ENCODE assay signal across 15 cellular contexts in the genomic region with DNA sequence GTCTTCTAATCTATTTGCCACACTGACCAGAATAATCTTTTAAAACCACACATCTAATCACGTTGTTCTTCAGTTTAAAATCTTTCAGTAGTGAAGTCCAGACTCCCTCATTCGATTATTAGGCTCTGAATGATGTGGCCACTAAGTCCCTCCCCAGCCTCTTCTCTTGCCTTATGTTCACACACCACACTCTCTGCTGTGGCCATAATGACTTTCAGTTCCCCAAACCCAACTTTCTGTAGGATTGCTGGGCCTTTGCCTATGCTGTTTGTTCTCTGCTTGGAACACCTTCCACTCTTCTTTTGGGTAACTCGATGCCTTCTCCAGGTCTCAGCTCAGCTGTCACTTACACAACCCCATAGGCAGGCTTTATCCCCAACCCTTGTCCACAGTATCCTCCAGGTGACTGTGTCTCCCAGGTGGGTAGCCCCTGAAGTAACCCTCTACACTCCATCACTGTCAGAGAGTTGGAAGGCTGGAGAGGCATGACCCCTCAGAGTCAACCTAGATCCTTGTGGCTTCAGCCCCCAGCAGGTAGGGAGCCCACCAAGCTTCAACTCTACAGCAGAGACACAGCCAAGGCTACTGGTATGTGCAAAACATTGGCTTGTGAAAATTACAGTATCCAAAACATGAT. TPM values are rescaled to one million over a fixed set of nuclear protein-coding genes. Genes with fewer than 3 reads are reported as not detected.
DNase-seq lines count a peak whose midpoint lies in the region; ATAC-seq and TF ChIP-seq lines count a peak whose summit lies in the region.
"Had no signal": no experiment of that assay in that cellular context is flagged by ENCODE, and none has a peak within 500 bp of the region (broad histone marks: within the 10 kb centered on the region; RNA-seq: fewer than 3 reads in every experiment).

No MANE protein-coding gene starts in this region.

- peaks cover 3% of the 10 kb centered on the region for H3K27me3 Mint-ChIP-seq in H9 (ENCODE audit: low read depth)
- peaks cover 0 to 1% of the 10 kb centered on the region in 2 donors for H3K27me3 Mint-ChIP-seq in CD8-positive, alpha-beta memory T cell

- WGBS in H9 (ENCODE audit: extremely low coverage, insufficient read length, low lambda C conversion rate), result no CpG with 5 or more reads among the region's 3 CpGs

- BruUV-seq in A673 (replicated peaks; lab: Mats Ljungman, UMichigan), result no TSS peak

- H3K4ac ChIP-seq in H9 (ENCODE audit: low read depth, low read length), result no peak overlapping the region

- no peak overlapping the region for H2AFZ ChIP-seq in H9 (ENCODE audit: low read length)

- H3K14ac ChIP-seq in H9 (ENCODE audit: insufficient read depth, low read length), result no peak overlapping the region

- no peak overlapping the region for H4K91ac ChIP-seq in H9 (ENCODE audit: insufficient read length, low read depth, low read length)

- no peaks in the 10 kb centered on the region for H3K36me3 Mint-ChIP-seq in H9 (ENCODE audit: insufficient read depth in 1 of 3, low read depth in 3 of 3)
- no peaks in the 10 kb centered on the region for H3K36me3 Mint-ChIP-seq in CD8-positive, alpha-beta memory T cell

- H3K18ac ChIP-seq in H9 (ENCODE audit: insufficient read length, low read depth, low read length), result no peak overlapping the region

- H4K5ac ChIP-seq in H9 (ENCODE audit: insufficient read length, low read depth, low read length), result no peak overlapping the region

- no peak overlapping the region for H2AK5ac ChIP-seq in H9 (ENCODE audit: insufficient read length, low read length)

- no peak for TF ChIP-seq CTCF in H9 (conservative IDR thresholded peaks at IDR 0.05)
- TF ChIP-seq CTCF in mucosa of descending colon (IDR thresholded peaks at IDR 0.05), result no peak
- TF ChIP-seq CTCF in A673 (conservative IDR thresholded peaks at IDR 0.05; ENCODE audit: low read depth, low read length), result no peak

- H3K36me3 ChIP-seq in mucosa of descending colon (ENCODE audit: low read depth), result no peaks in the 10 kb centered on the region
- no peaks in the 10 kb centered on the region for H3K36me3 ChIP-seq in A673 (ENCODE audit: insufficient read depth, low read length, poor library complexity, severe bottlenecking)
- H3K36me3 ChIP-seq in CD8-positive, alpha-beta memory T cell (ENCODE audit: insufficient read depth, low read length), result no peaks in the 10 kb centered on the region
- H3K36me3 ChIP-seq: upper lobe of left lung had no signal

- peak overlapping the region; percentile 83 for H2BK20ac ChIP-seq in H9 (ENCODE audit: low read depth, low read length, poor library complexity, severe bottlenecking)

- no peak overlapping the region for H3K4me2 ChIP-seq in H9 (ENCODE audit: insufficient read depth, insufficient read length, low read length)

- POLR2A ChIA-PET in A673 (lab: Charles Lee; ENCODE audit: low non-redundant PET), result no interaction called here
- POLR2A ChIA-PET in CD8-positive, alpha-beta memory T cell (lab: Charles Lee), result no interaction called here

- no peak overlapping the region for H3T11ph ChIP-seq in H9 (ENCODE audit: low read length)

- H3K4me3 Mint-ChIP-seq in H9, result no peak overlapping the region
- H3K4me3 Mint-ChIP-seq in CD8-positive, alpha-beta memory T cell, result no peak overlapping the region
- H3K4me3 Mint-ChIP-seq: nephron had no signal

- no peak overlapping the region for H4K8ac ChIP-seq in H9 (replicated peaks; ENCODE audit: insufficient read length, low read depth, low read length)

- H3K4me1 ChIP-seq in H9 (ENCODE audit: insufficient read depth, low read length) (no peaks in the 10 kb centered on the region), mucosa of descending colon (ENCODE audit: low read depth) (no peaks in the 10 kb centered on the region), A673 (ENCODE audit: insufficient read depth, low read length, poor library complexity, severe bottlenecking) (no peaks in the 10 kb centered on the region)
- peaks cover 6% of the 10 kb centered on the region for H3K4me1 ChIP-seq in CD8-positive, alpha-beta memory T cell (ENCODE audit: insufficient read depth, low read length)
- H3K4me1 ChIP-seq: upper lobe of left lung had no signal

- no peaks in the 10 kb centered on the region for H4K20me1 ChIP-seq in H9 (ENCODE audit: control insufficient read depth, insufficient read depth, insufficient read length)

- no peak overlapping the region for H2BK12ac ChIP-seq in H9 (ENCODE audit: insufficient read length, low read depth, low read length)

- DNase-seq in SKM-1 treated with dmso at 0.1 percent for 144 hours (lab: John Stamatoyannopoulos, UW; ENCODE audit: unreplicated experiment), result peak; percentile 10
- no peak for DNase-seq in SKM-1 (lab: John Stamatoyannopoulos, UW; ENCODE audit: unreplicated experiment)
- DNase-seq in H9, result no peak
- no peak for DNase-seq in mucosa of descending colon
- DNase-seq in activated CD4-positive, alpha-beta T cell treated with anti-CD3 and anti-CD28 coated beads, Interleukin-2, amount 50 U/mL, for 48 hours, result no peak
- no peak for DNase-seq in A673 (ENCODE audit: low spot score)
- DNase-seq in CD8-positive, alpha-beta memory T cell, result no peak
- DNase-seq: activated effector memory CD4-positive, alpha-beta T cell treated with Interleukin-2 at 50 U/mL for 16 hours; NCI-H226; stimulated activated CD4-positive, alpha-beta T cell treated with anti-CD3 and anti-CD28 coated beads, Interleukin-2, amount 100 ng/mL, for 48 hours; upper lobe of left lung had no signal

- H2BK15ac ChIP-seq in H9 (ENCODE audit: low read depth, low read length), result no peak overlapping the region

- no peak overlapping the region for H3K23ac ChIP-seq in H9 (ENCODE audit: insufficient read length, low read depth, low read length)

- H3K79me2 ChIP-seq in H9 (ENCODE audit: insufficient read depth, low read length), result no peaks in the 10 kb centered on the region

- H3K79me1 ChIP-seq in H9 (ENCODE audit: insufficient read depth, low read depth, low read length, poor library complexity, severe bottlenecking), result no peaks in the 10 kb centered on the region

- no peak overlapping the region for H3K56ac ChIP-seq in H9 (ENCODE audit: insufficient read length, low read depth, low read length)

- no peaks in the 10 kb centered on the region for H3K9me3 ChIP-seq in H9 (ENCODE audit: control insufficient read depth, low read depth, low read length)
- no peaks in the 10 kb centered on the region for H3K9me3 ChIP-seq in mucosa of descending colon
- H3K9me3 ChIP-seq in A673 (ENCODE audit: low read depth, low read length, poor library complexity, severe bottlenecking), result no peaks in the 10 kb centered on the region
- no peaks in the 10 kb centered on the region for H3K9me3 ChIP-seq in CD8-positive, alpha-beta memory T cell (ENCODE audit: low read length)
- H3K9me3 ChIP-seq: upper lobe of left lung had no signal

- H3K27me3 ChIP-seq in H9 (ENCODE audit: insufficient read depth, low read length), result no peaks in the 10 kb centered on the region
- no peaks in the 10 kb centered on the region for H3K27me3 ChIP-seq in A673 (replicated peaks; ENCODE audit: insufficient read depth, low read depth, low read length, poor library complexity)
- H3K27me3 ChIP-seq in CD8-positive, alpha-beta memory T cell (ENCODE audit: insufficient read depth, low read length, poor library complexity, severe bottlenecking), result no peaks in the 10 kb centered on the region
- H3K27me3 ChIP-seq: upper lobe of left lung had no signal

- H3K27ac ChIP-seq in H9 (ENCODE audit: insufficient read length, low read depth, low read length), result no peak overlapping the region
- H3K27ac ChIP-seq in A673 (ENCODE audit: low read depth, low read length, poor library complexity, severe bottlenecking), result no peak overlapping the region
- H3K27ac ChIP-seq in CD8-positive, alpha-beta memory T cell (ENCODE audit: low read depth, low read length), result no peak overlapping the region
- H3K27ac ChIP-seq: 22Rv1, upper lobe of left lung had no signal

- no peaks in the 10 kb centered on the region for H3K23me2 ChIP-seq in H9 (ENCODE audit: insufficient read length, low read depth, low read length, poor library complexity, severe bottlenecking)

- H3K27ac Mint-ChIP-seq in H9, result no peak overlapping the region
- peak overlapping the region in 1 of 8 donors; percentile 35 for H3K27ac Mint-ChIP-seq in CD8-positive, alpha-beta memory T cell
- H3K27ac Mint-ChIP-seq: nephron had no signal

- intact Hi-C loops in mucosa of descending colon (cut with DNase I, micrococcal nuclease) (no loop called here), A673 (cut with micrococcal nuclease; ENCODE audit: unreplicated experiment) (no loop called here)

- ATAC-seq in HG03460 (IDR thresholded peaks at IDR 0.05; ENCODE audit: unreplicated experiment) (peak; percentile 80), mucosa of descending colon (peak; percentile 38)

- no peak overlapping the region for H3K9ac ChIP-seq in H9 (ENCODE audit: extremely low read depth, insufficient read length, low read length)

- H3K4me3 ChIP-seq in mucosa of descending colon (no peak overlapping the region), A673 (ENCODE audit: low read depth, low read length, poor library complexity, severe bottlenecking) (no peak overlapping the region)
- no peak overlapping the region for H3K4me3 ChIP-seq in CD8-positive, alpha-beta memory T cell (ENCODE audit: low read length)
- H3K4me3 ChIP-seq: upper lobe of left lung had no signal

- H3K4me1 Mint-ChIP-seq in H9, result peaks cover 2 to 5% of the 10 kb centered on the region in 2 experiments; a peak in 3 of 4 replicates
- H3K4me1 Mint-ChIP-seq in CD8-positive, alpha-beta memory T cell, result peaks cover 10 to 16% (median 10%) of the 10 kb centered on the region in 3 donors
- H3K4me1 Mint-ChIP-seq: nephron had no signal

- CTCF ChIA-PET in A673 (lab: Charles Lee), result interaction anchor here (0.5 kb wide), 2 partner anchors 134 to 285 kb away, joined by 3 to 7 read pairs; no protein-coding TSS in a partner anchor
- CTCF ChIA-PET in CD8-positive, alpha-beta memory T cell (lab: Charles Lee), result interaction anchor here (0.9 kb wide), 1 partner anchor 101 kb away, joined by 3 read pairs; a partner anchor contains a TSS

- H3K9me3 Mint-ChIP-seq in H9, result no peaks in the 10 kb centered on the region
- H3K9me3 Mint-ChIP-seq in CD8-positive, alpha-beta memory T cell, result no peaks in the 10 kb centered on the region
- H3K9me3 Mint-ChIP-seq: nephron had no signal

- no peak overlapping the region for H2BK5ac ChIP-seq in H9 (ENCODE audit: insufficient read length, low read length)

- H2BK120ac ChIP-seq in H9 (ENCODE audit: low read depth, low read length, poor library complexity, severe bottlenecking), result no peak overlapping the region

RNA-seq across cellular contexts. Expression of a gene that starts 8.4 kb away (rescaled TPM):
- 34.8 and 37.7 TPM in 2 replicates for total RNA-seq in H9 (2021)
- total RNA-seq in mucosa of descending colon, result 100 to 1,000 TPM in 1 of 3 donors, 10 to 100 TPM in 2; 52.3 to 179 (median 92.3) TPM
- 11.2 and 11.9 TPM in 2 replicates for total RNA-seq in A673 (2021)
- 10 to 100 TPM; 16.6 to 16.9 TPM for total RNA-seq in CD8-positive, alpha-beta memory T cell
- polyA plus RNA-seq in CD8-positive, alpha-beta memory T cell, result 6.5 TPM

RNA-seq across cellular contexts. Expression of a gene that starts 9.2 kb away (rescaled TPM):
- 0.31 TPM in 1 of 2 replicates, not detected in the other for total RNA-seq in H9 (2021)
- 1 to 10 TPM; 4.0 to 7.6 (median 4.5) TPM for total RNA-seq in mucosa of descending colon
- total RNA-seq in A673 (2021), result 0.45 and 1.0 TPM in 2 replicates
- total RNA-seq in CD8-positive, alpha-beta memory T cell, result not detected
- polyA plus RNA-seq in CD8-positive, alpha-beta memory T cell, result not detected
- total RNA-seq: T-helper 1 cell treated with Interleukin-12 subunit alpha and Interleukin-12 subunit beta and Interleukin-4 antibody, amounts not matched to agents 30 ng/mL and 1 ng/mL, for 36 hours had no signal
